Comparison of ENCODE assay signal across 16 cellular contexts in genomic region chr6:32836873-32837272, GRCh38. TPM values are rescaled to one million over a fixed set of nuclear protein-coding genes. Genes with fewer than 3 reads are reported as not detected.
A peak's percentile ranks its signal among the peaks of the same experiment; 100 is the strongest.
DNase-seq lines count a peak whose midpoint lies in the region; ATAC-seq, FAIRE-seq and TF ChIP-seq lines count a peak whose summit lies in the region.
"Had no signal": no experiment of that assay in that cellular context is flagged by ENCODE, and none has a peak within 500 bp of the region (broad histone marks: within the 10 kb centered on the region; RNA-seq: fewer than 3 reads in every experiment).

No MANE protein-coding gene starts in this region.

- no peaks in the 10 kb centered on the region for H3K79me2 ChIP-seq in PC-9 (ENCODE audit: low read depth)
- H3K79me2 ChIP-seq in endothelial cell of umbilical vein (ENCODE audit: control insufficient read depth, insufficient read depth, low read length) = peaks cover 9% of the 10 kb centered on the region

- H3K9me3 Mint-ChIP-seq in activated naive CD4-positive, alpha-beta T cell treated with anti-CD3 and anti-CD28 coated beads, Interleukin-2, amount 50 U/mL, for 24 hours = peaks cover 6% of the 10 kb centered on the region
- H3K9me3 Mint-ChIP-seq in type B pancreatic cell = no peaks in the 10 kb centered on the region

- no peak for TF ChIP-seq POLR2A in endothelial cell of umbilical vein (IDR thresholded peaks at IDR 0.05; ENCODE audit: low read depth, low read length)

- H3K4me3 ChIP-seq in PC-9 = no peak overlapping the region; the same call in 1 of the 2 replicates
- H3K4me3 ChIP-seq in endothelial cell of umbilical vein (replicated peaks in 1 of 3; ENCODE audit: insufficient read depth in 1 of 3, low read depth in 1 of 3, low read length in 3 of 3) = no peak overlapping the region

- H3K4me1 ChIP-seq in PC-9 (replicated peaks; ENCODE audit: insufficient read depth) (peaks cover 9% of the 10 kb centered on the region), endothelial cell of umbilical vein (ENCODE audit: control insufficient read depth, extremely low read depth, insufficient read depth, low read length) (peaks cover 7% of the 10 kb centered on the region)

- intact Hi-C loops in PC-9 (cut with micrococcal nuclease; ENCODE audit: unreplicated experiment) (no loop called here), endothelial cell of umbilical vein (cut with micrococcal nuclease) (no loop called here)

- peaks cover 51% of the 10 kb centered on the region for H3K36me3 Mint-ChIP-seq in activated naive CD4-positive, alpha-beta T cell treated with anti-CD3 and anti-CD28 coated beads, Interleukin-2, amount 50 U/mL, for 24 hours
- peaks cover 9% of the 10 kb centered on the region for H3K36me3 Mint-ChIP-seq in type B pancreatic cell

- H3K4me2 ChIP-seq in PC-9 (peak overlapping the region; percentile 95), endothelial cell of umbilical vein (ENCODE audit: insufficient read depth, low read length) (no peak overlapping the region)

- no peaks in the 10 kb centered on the region for H3K27me3 Mint-ChIP-seq in activated naive CD4-positive, alpha-beta T cell treated with anti-CD3 and anti-CD28 coated beads, Interleukin-2, amount 50 U/mL, for 24 hours
- H3K27me3 Mint-ChIP-seq in type B pancreatic cell = peaks cover 18% of the 10 kb centered on the region

- dilution Hi-C loops in endothelial cell of umbilical vein (cut with MboI; ENCODE audit: extremely low pct_ligation_motif_present, low sequenced_read_pairs) = no loop called here

- H3K27ac ChIP-seq in PC-9 = no peak overlapping the region
- no peak overlapping the region for H3K27ac ChIP-seq in endothelial cell of umbilical vein (ENCODE audit: insufficient read depth, low read depth, low read length)

- no peak for FAIRE-seq in endothelial cell of umbilical vein (lab: Jason Lieb, UNC)
- FAIRE-seq: frontal cortex, G401.6 had no signal

- BruUV-seq in PC-9 (replicated peaks; lab: Mats Ljungman, UMichigan) (TSS peak; percentile 20), endothelial cell of umbilical vein (replicated peaks; lab: Mats Ljungman, UMichigan) (TSS peak; percentile 21)

- no peaks in the 10 kb centered on the region for H3K9me1 ChIP-seq in endothelial cell of umbilical vein (replicated peaks; ENCODE audit: control insufficient read depth, extremely low read depth, insufficient read depth, low read length)

- no peak overlapping the region for H3K9ac ChIP-seq in endothelial cell of umbilical vein (replicated peaks; ENCODE audit: extremely low read depth, insufficient read depth, low read length)

- no peak for DNase-seq in activated naive CD4-positive, alpha-beta T cell treated with anti-CD3 and anti-CD28 coated beads, Interleukin-2, amount 50 U/mL, for 16 hours
- no peak for DNase-seq in PC-9
- DNase-seq in endothelial cell of umbilical vein (ENCODE audit: low read depth, low spot score) = no peak
- no peak for DNase-seq in type B pancreatic cell (ENCODE audit: extremely low spot score, unreplicated experiment)
- no peak for DNase-seq in DMS153 (lab: John Stamatoyannopoulos, UW)
- no peak for DNase-seq in hepatic stellate cell (ENCODE audit: low spot score)
- DNase-seq: activated CD4-positive, CD25-positive, alpha-beta regulatory T cell; NCI-H526; Right ventricle myocardium superior; stimulated activated CD8-positive, alpha-beta memory T cell treated with anti-CD3 and anti-CD28 coated beads, Interleukin-4, amount 100 ng/mL, for 48 hours had no signal

- H3K27me3 ChIP-seq in PC-9 (ENCODE audit: insufficient read depth, low read depth) (no peaks in the 10 kb centered on the region), endothelial cell of umbilical vein (ENCODE audit: control insufficient read depth in 2 of 2, insufficient read depth in 2 of 2, low read length in 2 of 2) (no peaks in the 10 kb centered on the region)

- H3K36me3 ChIP-seq in PC-9 (ENCODE audit: low read depth) = no peaks in the 10 kb centered on the region
- peaks cover 3% of the 10 kb centered on the region in 2 experiments for H3K36me3 ChIP-seq in endothelial cell of umbilical vein (ENCODE audit: control insufficient read depth in 2 of 2, extremely low read depth in 1 of 2, insufficient read depth in 2 of 2, low read length in 2 of 2)

- POLR2A ChIA-PET in PC-9 (lab: Charles Lee; ENCODE audit: unreplicated experiment) (no interaction called here), endothelial cell of umbilical vein (lab: Charles Lee) (no interaction called here)

- no peak for TF ChIP-seq CTCF in PC-9 (conservative IDR thresholded peaks at IDR 0.05)
- no peak for TF ChIP-seq CTCF in endothelial cell of umbilical vein (IDR thresholded peaks at IDR 0.05; ENCODE audit: extremely low read depth in 1 of 2, insufficient read depth in 1 of 2, low read depth in 1 of 2, low read length in 2 of 2)
- no peak for TF ChIP-seq CTCF in type B pancreatic cell (conservative IDR thresholded peaks at IDR 0.05)

- CTCF ChIA-PET in PC-9 (lab: Charles Lee) = no interaction called here
- CTCF ChIA-PET in endothelial cell of umbilical vein (lab: Charles Lee) = interaction anchor here (2.6 to 11.0 kb wide), 3 partner anchors 13 to 33 kb away, joined by 14 to 397 read pairs (median 274); partner anchors contain the start of genes PSMB9 and TAP1

- H3K9me3 ChIP-seq in PC-9 (ENCODE audit: insufficient read depth, low read depth) (no peaks in the 10 kb centered on the region), endothelial cell of umbilical vein (replicated peaks; ENCODE audit: control insufficient read depth, insufficient read depth, low read length) (no peaks in the 10 kb centered on the region)

- H3K4me1 Mint-ChIP-seq in activated naive CD4-positive, alpha-beta T cell treated with anti-CD3 and anti-CD28 coated beads, Interleukin-2, amount 50 U/mL, for 24 hours = peaks cover 83% of the 10 kb centered on the region
- no peaks in the 10 kb centered on the region for H3K4me1 Mint-ChIP-seq in type B pancreatic cell (ENCODE audit: unreplicated experiment)

- 0 out of 2 replicates have a peak, but pooled peaks cover 9% of the 10 kb centered on the region for H3F3A ChIP-seq in PC-9 (ENCODE audit: insufficient read depth, low read depth)

- ATAC-seq in GM18868 (IDR thresholded peaks at IDR 0.05; ENCODE audit: unreplicated experiment) = no peak

- H4K20me1 ChIP-seq in PC-9 (ENCODE audit: insufficient read depth) (no peaks in the 10 kb centered on the region), endothelial cell of umbilical vein (replicated peaks; ENCODE audit: control insufficient read depth, extremely low read depth, insufficient read depth, low read length) (no peaks in the 10 kb centered on the region)

- H3K9me2 ChIP-seq in PC-9 (ENCODE audit: insufficient read depth) = no peaks in the 10 kb centered on the region

- H2AFZ ChIP-seq in PC-9 (no peak overlapping the region), endothelial cell of umbilical vein (ENCODE audit: low read depth, low read length) (no peak overlapping the region)

- peak overlapping the region; percentile 90 for H3K4me3 Mint-ChIP-seq in activated naive CD4-positive, alpha-beta T cell treated with anti-CD3 and anti-CD28 coated beads, Interleukin-2, amount 50 U/mL, for 24 hours
- H3K4me3 Mint-ChIP-seq in type B pancreatic cell = peak overlapping the region; percentile 94

- H3K27ac Mint-ChIP-seq in activated naive CD4-positive, alpha-beta T cell treated with anti-CD3 and anti-CD28 coated beads, Interleukin-2, amount 50 U/mL, for 24 hours = peak overlapping the region; percentile 89
- H3K27ac Mint-ChIP-seq in type B pancreatic cell = no peak overlapping the region

RNA-seq across cellular contexts. Expression of gene TAP2, which starts 1.7 kb away (rescaled TPM):
- total RNA-seq in PC-9 (2021) (70.6 and 91.2 TPM in 2 replicates), endothelial cell of umbilical vein (49.7 and 57.8 TPM in 2 replicates), type B pancreatic cell (ENCODE audit: low replicate concordance) (22.0 and 49.7 TPM in 2 replicates)
- 14.1 and 18.4 TPM in 2 replicates for polyA plus RNA-seq in endothelial cell of umbilical vein
- polyA plus RNA-seq in endothelial cell of umbilical vein (2011; cell fraction: cytosol; rRNA removed) = 14.8 and 16.1 TPM in 2 replicates
- 36.5 and 42.1 TPM in 2 replicates for polyA plus RNA-seq in endothelial cell of umbilical vein (2011; cell fraction: nucleus; rRNA removed)
- 25.4 and 27.9 TPM in 2 replicates for polyA plus RNA-seq in endothelial cell of umbilical vein (2012)
- 40.5 and 59.8 TPM in 2 replicates for polyA minus RNA-seq in endothelial cell of umbilical vein
- 30.3 TPM for polyA minus RNA-seq in endothelial cell of umbilical vein (2011; cell fraction: cytosol; rRNA and poly(A)+ RNA removed)
- 18.7 and 22.6 TPM in 2 replicates for polyA minus RNA-seq in endothelial cell of umbilical vein (2011; cell fraction: nucleus; rRNA and poly(A)+ RNA removed)

RNA-seq across cellular contexts. Expression of gene PSMB8, which starts 7.0 kb away (rescaled TPM):
- total RNA-seq in PC-9 (2021) = 70.8 and 101 TPM in 2 replicates
- 25.7 and 40.1 TPM in 2 replicates for total RNA-seq in endothelial cell of umbilical vein
- 41.3 and 49.4 TPM in 2 replicates for polyA plus RNA-seq in endothelial cell of umbilical vein
- 37.0 and 39.6 TPM in 2 replicates for polyA plus RNA-seq in endothelial cell of umbilical vein (2011; cell fraction: cytosol; rRNA removed)
- 20.6 and 22.3 TPM in 2 replicates for polyA plus RNA-seq in endothelial cell of umbilical vein (2011; cell fraction: nucleus; rRNA removed)
- polyA plus RNA-seq in endothelial cell of umbilical vein (2012) = 36.6 and 45.7 TPM in 2 replicates
- 17.2 and 20.8 TPM in 2 replicates for polyA minus RNA-seq in endothelial cell of umbilical vein
- polyA minus RNA-seq in endothelial cell of umbilical vein (2011; cell fraction: cytosol; rRNA and poly(A)+ RNA removed) = 32.6 TPM
- polyA minus RNA-seq in endothelial cell of umbilical vein (2011; cell fraction: nucleus; rRNA and poly(A)+ RNA removed) = 2.9 and 3.8 TPM in 2 replicates
- total RNA-seq in type B pancreatic cell (ENCODE audit: low replicate concordance) = 17.3 and 36.8 TPM in 2 replicates

RNA-seq across cellular contexts. Expression of gene TAP1, which starts 16.6 kb away (rescaled TPM):
- total RNA-seq in PC-9 (2021) (23.1 and 23.4 TPM in 2 replicates), endothelial cell of umbilical vein (18.8 and 25.9 TPM in 2 replicates), type B pancreatic cell (ENCODE audit: low replicate concordance) (16.7 and 38.4 TPM in 2 replicates)
- 15.6 and 17.2 TPM in 2 replicates for polyA plus RNA-seq in endothelial cell of umbilical vein
- polyA plus RNA-seq in endothelial cell of umbilical vein (2011; cell fraction: cytosol; rRNA removed) = 14.7 and 16.3 TPM in 2 replicates
- 13.8 TPM in 2 replicates for polyA plus RNA-seq in endothelial cell of umbilical vein (2011; cell fraction: nucleus; rRNA removed)
- 31.2 and 34.9 TPM in 2 replicates for polyA plus RNA-seq in endothelial cell of umbilical vein (2012)
- 21.4 and 23.8 TPM in 2 replicates for polyA minus RNA-seq in endothelial cell of umbilical vein
- polyA minus RNA-seq in endothelial cell of umbilical vein (2011; cell fraction: cytosol; rRNA and poly(A)+ RNA removed) = 36.5 TPM
- 3.1 and 4.5 TPM in 2 replicates for polyA minus RNA-seq in endothelial cell of umbilical vein (2011; cell fraction: nucleus; rRNA and poly(A)+ RNA removed)

RNA-seq across cellular contexts. Expression of gene PSMB9, which starts 17.1 kb away (rescaled TPM):
- total RNA-seq in PC-9 (2021) = 37.6 and 48.4 TPM in 2 replicates
- 2.7 and 6.3 TPM in 2 replicates for total RNA-seq in endothelial cell of umbilical vein
- 6.3 and 6.4 TPM in 2 replicates for polyA plus RNA-seq in endothelial cell of umbilical vein
- polyA plus RNA-seq in endothelial cell of umbilical vein (2011; cell fraction: cytosol; rRNA removed) = 4.5 and 5.0 TPM in 2 replicates
- polyA plus RNA-seq in endothelial cell of umbilical vein (2011; cell fraction: nucleus; rRNA removed) = 1.0 and 1.7 TPM in 2 replicates
- polyA plus RNA-seq in endothelial cell of umbilical vein (2012) = 5.1 and 8.4 TPM in 2 replicates
- polyA minus RNA-seq in endothelial cell of umbilical vein = 2.1 and 4.6 TPM in 2 replicates
- 11.1 TPM for polyA minus RNA-seq in endothelial cell of umbilical vein (2011; cell fraction: cytosol; rRNA and poly(A)+ RNA removed)
- not detected in 2 replicates for polyA minus RNA-seq in endothelial cell of umbilical vein (2011; cell fraction: nucleus; rRNA and poly(A)+ RNA removed)
- 5.7 and 16.9 TPM in 2 replicates for total RNA-seq in type B pancreatic cell (ENCODE audit: low replicate concordance)

RNA-seq across cellular contexts. Expression of gene HLA-DOB, which starts 20.1 kb away (rescaled TPM):
- total RNA-seq in PC-9 (2021) (3.4 and 4.3 TPM in 2 replicates), endothelial cell of umbilical vein (0.44 and 0.46 TPM in 2 replicates), type B pancreatic cell (ENCODE audit: low replicate concordance) (0.88 TPM in 1 of 2 replicates, not detected in the other)
- polyA plus RNA-seq in endothelial cell of umbilical vein = 0.10 and 0.54 TPM in 2 replicates
- polyA plus RNA-seq in endothelial cell of umbilical vein (2011; cell fraction: cytosol; rRNA removed) = 0.08 TPM in 1 of 2 replicates, not detected in the other
- 3.1 TPM in 2 replicates for polyA plus RNA-seq in endothelial cell of umbilical vein (2011; cell fraction: nucleus; rRNA removed)
- 0.26 and 0.28 TPM in 2 replicates for polyA plus RNA-seq in endothelial cell of umbilical vein (2012)
- polyA minus RNA-seq in endothelial cell of umbilical vein = 0.36 and 0.70 TPM in 2 replicates
- polyA minus RNA-seq in endothelial cell of umbilical vein (2011; cell fraction: cytosol; rRNA and poly(A)+ RNA removed) = not detected
- polyA minus RNA-seq in endothelial cell of umbilical vein (2011; cell fraction: nucleus; rRNA and poly(A)+ RNA removed) = 0.48 and 0.63 TPM in 2 replicates
- total RNA-seq: dermis blood vessel endothelial cell, frontal cortex, HT-29, Right ventricle myocardium superior had no signal
